ENCODE assay signal across 9 cellular contexts in the genomic region with DNA sequence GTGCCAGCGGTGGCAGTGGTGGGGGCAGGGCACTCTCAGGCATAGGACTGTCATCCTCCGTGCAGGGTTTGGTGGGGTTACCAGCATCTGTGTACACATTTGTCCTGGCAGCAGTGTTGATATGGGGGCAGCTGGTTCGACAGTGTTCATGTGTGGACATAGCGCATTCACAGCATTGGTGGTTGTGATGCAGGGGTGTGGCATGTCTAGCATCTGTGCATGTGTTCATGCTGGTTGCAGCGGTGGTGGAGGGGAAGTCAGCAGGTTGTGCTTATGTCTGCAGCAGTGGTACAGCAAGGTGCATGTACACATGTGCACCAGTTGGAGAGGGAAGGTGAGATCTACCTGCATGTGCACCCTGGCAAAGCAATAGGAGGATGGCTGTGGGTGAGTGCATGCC.
"Had no signal": no experiment of that assay in that cellular context is flagged by ENCODE, and none has a peak within 500 bp of the region (broad histone marks: within the 10 kb centered on the region; RNA-seq: fewer than 3 reads in every experiment).

No MANE protein-coding gene starts in this region.

- H3K9ac ChIP-seq: GM23248 had no signal

- H3K4me1 Mint-ChIP-seq: GM23338, H9 had no signal

- H3K4me3 ChIP-seq: GM23248, GM23338, HAP-1 had no signal

- H3K27ac ChIP-seq: GM23248 had no signal

- H3K36me3 ChIP-seq: HAP-1 had no signal

- DNase-seq: GM23248, GOT3, H7, H9, HCEC 1CT, HFFc6 had no signal

- H3K27ac Mint-ChIP-seq: GM23338, H9, HFFc6 had no signal

- H3K4me3 Mint-ChIP-seq: GM23338, H9, HFFc6 had no signal

- H3K9me3 ChIP-seq: HAP-1 had no signal

- ATAC-seq: GM23338, HCT116 had no signal

- H3K4me1 ChIP-seq: HAP-1 had no signal
